In the genomic region with DNA sequence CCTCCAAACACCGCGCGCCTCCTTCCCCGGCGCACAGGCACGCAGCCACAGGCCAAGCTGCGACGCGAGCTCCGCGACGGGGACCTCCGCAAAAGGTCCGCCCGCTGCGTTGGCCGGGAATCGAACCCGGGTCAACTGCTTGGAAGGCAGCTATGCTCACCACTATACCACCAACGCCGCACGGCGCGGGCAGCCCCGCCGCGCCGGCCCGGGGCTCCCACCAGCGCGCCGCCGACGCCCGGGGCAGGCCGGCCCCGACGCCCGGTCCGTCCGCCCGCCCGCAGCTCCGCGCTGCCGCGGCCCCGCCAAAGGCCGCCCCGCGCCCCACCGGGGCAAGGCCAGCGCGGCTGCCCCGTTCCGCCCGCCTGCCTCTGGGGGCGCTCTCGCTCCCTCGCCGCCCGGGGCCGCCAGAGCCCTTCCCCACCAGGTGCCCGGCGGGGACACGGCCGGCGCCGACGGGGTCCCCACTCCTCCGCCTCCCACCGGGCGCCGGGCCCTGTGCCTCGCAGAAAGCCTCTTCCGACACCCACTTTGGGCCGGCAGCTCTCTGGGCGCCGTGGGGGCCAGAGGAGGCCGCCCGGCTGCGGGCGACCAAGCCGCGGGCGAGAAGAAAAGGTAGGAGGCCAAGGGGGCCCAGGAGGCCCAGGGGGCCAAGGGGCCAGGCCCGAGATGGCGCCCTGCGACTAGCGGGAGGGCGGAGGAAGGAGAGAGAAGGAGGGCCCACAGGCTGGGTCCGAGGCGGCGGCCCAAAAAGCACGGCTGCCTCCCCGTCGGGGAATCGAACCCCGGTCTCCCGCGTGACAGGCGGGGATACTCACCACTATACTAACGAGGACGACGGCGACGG, we compare ENCODE assay signal across 11 cellular contexts. TPM values are rescaled to one million over a fixed set of nuclear protein-coding genes. Genes with fewer than 3 reads are reported as not detected.
DNase-seq lines count a peak whose midpoint lies in the region; ATAC-seq, FAIRE-seq and TF ChIP-seq lines count a peak whose summit lies in the region.
"Not testable (repeated sequence)": the region's sequence is repeated elsewhere in the genome, so short reads cannot be mapped to it uniquely, and the experiment has no call there.
"Had no signal": no experiment of that assay in that cellular context is flagged by ENCODE, and none has a peak within 500 bp of the region (broad histone marks: within the 10 kb centered on the region; RNA-seq: fewer than 3 reads in every experiment).

No MANE protein-coding gene starts in this region.

- FAIRE-seq in A549 (lab: Jason Lieb, UNC), result not testable (repeated sequence)

- not testable (repeated sequence) for H3K4me3 Mint-ChIP-seq in activated naive CD8-positive, alpha-beta T cell treated with anti-CD3 and anti-CD28 coated beads, Interleukin-2, amount 10 ng/mL, durations not matched to agents 7 days and 5 days; memory B cell

- H4K5ac ChIP-seq in IMR-90 (ENCODE audit: low read depth, low read length), result not testable (repeated sequence)

- H2BK120ac ChIP-seq in IMR-90 (ENCODE audit: low read depth, low read length), result not testable (repeated sequence)

- not testable (repeated sequence) for H3K4me2 ChIP-seq in A549; IMR-90 (ENCODE audit: low read depth, low read length)

- WGBS in A549 (ENCODE audit: missing lambda C conversion rate), result no CpG with 5 or more reads among the region's 107 CpGs
- no CpG with 5 or more reads among the region's 107 CpGs for WGBS in IMR-90 (ENCODE audit: extremely low coverage in 2 of 2, insufficient read length in 1 of 2), 2 experiments

- not testable (repeated sequence) for H2BK20ac ChIP-seq in IMR-90 (ENCODE audit: low read depth, low read length)

- not testable (repeated sequence) for H2AK5ac ChIP-seq in IMR-90 (ENCODE audit: low read depth, low read length)

- POLR2A ChIA-PET in A549 (lab: Yijun Ruan, JAX); IMR-90 (lab: Charles Lee; ENCODE audit: unreplicated experiment); activated naive CD8-positive, alpha-beta T cell treated with anti-CD3 and anti-CD28 coated beads, Interleukin-2, amount 10 ng/mL, durations not matched to agents 7 days and 5 days (lab: Charles Lee): not testable (repeated sequence)

- H3K9me1 ChIP-seq in IMR-90 (ENCODE audit: insufficient read depth, low read length), result not testable (repeated sequence)

- not testable (repeated sequence) for H2AK9ac ChIP-seq in IMR-90 (replicated peaks; ENCODE audit: low read depth, low read length, poor library complexity)

- not testable (repeated sequence) for TF ChIP-seq EP300 in A549 (IDR thresholded peaks at IDR 0.05)

- H3K9me3 Mint-ChIP-seq in activated naive CD8-positive, alpha-beta T cell treated with anti-CD3 and anti-CD28 coated beads, Interleukin-2, amount 10 ng/mL, durations not matched to agents 7 days and 5 days; memory B cell: not testable (repeated sequence)

- BruUV-seq in IMR-90 (replicated peaks; lab: Mats Ljungman, UMichigan), result not testable (repeated sequence)

- DNase-seq in A549 (ENCODE audit: low read depth in 1 of 2, low spot score in 1 of 2); IMR-90; activated naive CD8-positive, alpha-beta T cell treated with anti-CD3 and anti-CD28 coated beads, Interleukin-2, amount 10 ng/mL, durations not matched to agents 7 days and 5 days; memory B cell (ENCODE audit: low spot score in 2 of 2): not testable (repeated sequence)

- not testable (repeated sequence) for H3K56ac ChIP-seq in IMR-90 (ENCODE audit: extremely low read depth, insufficient read depth, low read length)

- not testable (repeated sequence) for H3K9ac ChIP-seq in IMR-90 (ENCODE audit: low read depth, low read length)

- H4K20me1 ChIP-seq in IMR-90 (ENCODE audit: insufficient read depth, low read length), result not testable (repeated sequence)

- not testable (repeated sequence) for H3K4ac ChIP-seq in IMR-90 (ENCODE audit: low read depth, low read length)

- not testable (repeated sequence) for H3K23ac ChIP-seq in IMR-90 (ENCODE audit: low read depth, low read length)

- dilution Hi-C loops in IMR-90 (cut with HindIII; ENCODE audit: low sequenced_read_pairs, unreplicated experiment), result not testable (repeated sequence)

- not testable (repeated sequence) for H3K36me3 ChIP-seq in IMR-90 (ENCODE audit: control insufficient read depth, insufficient read depth, low read length)

- H3K27ac ChIP-seq in A549; IMR-90 (ENCODE audit: insufficient read depth, low read length): not testable (repeated sequence)

- not testable (repeated sequence) for H3K79me1 ChIP-seq in IMR-90 (ENCODE audit: low read depth in 1 of 2, low read length in 2 of 2)

- TF ChIP-seq RAD21 in A549 (conservative IDR thresholded peaks at IDR 0.05 in 1 of 2, IDR thresholded peaks at IDR 0.05 in 1 of 2); IMR-90 (IDR thresholded peaks at IDR 0.05; ENCODE audit: low read length): not testable (repeated sequence)

- in situ Hi-C loops in IMR-90 (cut with MboI; ENCODE audit: low sequenced_read_pairs), result not testable (repeated sequence)

- not testable (repeated sequence) for H4K91ac ChIP-seq in IMR-90 (ENCODE audit: insufficient read depth, low read depth, low read length)

- not testable (repeated sequence) for H3K4me1 Mint-ChIP-seq in activated naive CD8-positive, alpha-beta T cell treated with anti-CD3 and anti-CD28 coated beads, Interleukin-2, amount 10 ng/mL, durations not matched to agents 7 days and 5 days; memory B cell

- intact Hi-C loops in IMR-90 (cut with micrococcal nuclease), result not testable (repeated sequence)

- not testable (repeated sequence) for H2BK5ac ChIP-seq in IMR-90 (ENCODE audit: low read depth, low read length, poor library complexity, severe bottlenecking)

- not testable (repeated sequence) for TF ChIP-seq POLR2A in A549 (IDR thresholded peaks at IDR 0.05; ENCODE audit: low read length); IMR-90 (IDR thresholded peaks at IDR 0.05; ENCODE audit: low read depth, low read length)

- CTCF ChIA-PET in A549 (lab: Yijun Ruan, JAX); IMR-90 (lab: Yijun Ruan, JAX): not testable (repeated sequence)

- not testable (repeated sequence) for H3K9me3 ChIP-seq in A549; IMR-90 (ENCODE audit: control insufficient read depth, insufficient read depth, low read length)

- TF ChIP-seq CTCF in A549 (IDR thresholded peaks at IDR 0.05); IMR-90 (conservative IDR thresholded peaks at IDR 0.05; ENCODE audit: low read depth, low read length): not testable (repeated sequence)

- H3K27me3 ChIP-seq in IMR-90 (ENCODE audit: control insufficient read depth, insufficient read depth, low read length), result not testable (repeated sequence)

- not testable (repeated sequence) for H3K27me3 Mint-ChIP-seq in activated naive CD8-positive, alpha-beta T cell treated with anti-CD3 and anti-CD28 coated beads, Interleukin-2, amount 10 ng/mL, durations not matched to agents 7 days and 5 days; memory B cell

- H3K4me1 ChIP-seq in A549; IMR-90 (ENCODE audit: control insufficient read depth, insufficient read depth, low read length): not testable (repeated sequence)

- not testable (repeated sequence) for H2BK15ac ChIP-seq in IMR-90 (ENCODE audit: low read depth, low read length)

- not testable (repeated sequence) for H3K36me3 Mint-ChIP-seq in activated naive CD8-positive, alpha-beta T cell treated with anti-CD3 and anti-CD28 coated beads, Interleukin-2, amount 10 ng/mL, durations not matched to agents 7 days and 5 days; memory B cell

- not testable (repeated sequence) for H3K27ac Mint-ChIP-seq in activated naive CD8-positive, alpha-beta T cell treated with anti-CD3 and anti-CD28 coated beads, Interleukin-2, amount 10 ng/mL, durations not matched to agents 7 days and 5 days; memory B cell

- H3K18ac ChIP-seq in IMR-90 (ENCODE audit: low read depth, low read length), result not testable (repeated sequence)

- H3K4me3 ChIP-seq in A549; IMR-90 (ENCODE audit: insufficient read depth, low read depth, low read length): not testable (repeated sequence)

- not testable (repeated sequence) for H3K14ac ChIP-seq in IMR-90 (replicated peaks; ENCODE audit: low read depth, low read length)

- H4K8ac ChIP-seq in IMR-90 (ENCODE audit: low read depth in 2 of 2, low read length in 2 of 2), result not testable (repeated sequence)

- not testable (repeated sequence) for H2AFZ ChIP-seq in IMR-90 (replicated peaks; ENCODE audit: low read length, poor library complexity)

- ATAC-seq in A549 (peak; percentile 54 to 59), GM19035 (IDR thresholded peaks at IDR 0.05; ENCODE audit: unreplicated experiment) (peak; percentile 31), GM21447 (IDR thresholded peaks at IDR 0.05; ENCODE audit: unreplicated experiment) (peak; percentile 23), HG02678 (IDR thresholded peaks at IDR 0.05; ENCODE audit: unreplicated experiment) (peak; percentile 16), HG03108 (IDR thresholded peaks at IDR 0.05; ENCODE audit: unreplicated experiment) (peak; percentile 13), IMR-90 (ENCODE audit: low read depth) (peak; percentile 59), memory B cell (ENCODE audit: low read depth) (peak; percentile 25)
- peak; percentile 22 for ATAC-seq in activated naive CD8-positive, alpha-beta T cell treated with anti-CD3 and anti-CD28 coated beads, Interleukin-2, amount 10 ng/mL, durations not matched to agents 7 days and 5 days (ENCODE audit: low read depth)

RNA-seq across cellular contexts. Expression of a gene that starts 50.2 kb away (rescaled TPM):
- polyA plus RNA-seq in A549 (2011; rRNA removed) (0.12 and 0.13 TPM in 2 replicates), A549 (2017; fragmentation: RNase III; extraction: RNeasy Plus Mini Kit Qiagen cat#74134 plus additional on column Dnase treatment) (not detected in 3 replicates), IMR-90 (2012; rRNA removed) (0.56 and 0.94 TPM in 2 replicates)
- not detected in 2 replicates for polyA plus RNA-seq in A549 (2012; cell fraction: cytosol; rRNA removed)
- polyA plus RNA-seq in A549 (2012; cell fraction: nucleus; rRNA removed), result not detected in 2 replicates
- polyA minus RNA-seq in A549 (2011; rRNA and poly(A)+ RNA removed), result not detected in 2 replicates
- 0.18 and 0.28 TPM in 2 replicates for total RNA-seq in IMR-90 (2012; rRNA removed)
- 0.21 and 0.48 TPM in 2 replicates for polyA plus RNA-seq in IMR-90 (2012; cell fraction: cytosol; rRNA removed)
- polyA plus RNA-seq in IMR-90 (2012; cell fraction: nucleus; rRNA removed; ENCODE audit: low replicate concordance), result 0.03 and 0.57 TPM in 2 replicates
- 1 to 10 TPM; 1.3 to 2.4 TPM for total RNA-seq in activated naive CD8-positive, alpha-beta T cell treated with anti-CD3 and anti-CD28 coated beads, Interleukin-2, amount 10 ng/mL, durations not matched to agents 7 days and 5 days
- total RNA-seq: activated CD4-positive, alpha-beta T cell treated with anti-CD3 and anti-CD28 coated beads, Interleukin-2, amount 10 ng/mL, durations not matched to agents 24 days and 14 days; Caco-2; Daoy had no signal
